In the genomic region with DNA sequence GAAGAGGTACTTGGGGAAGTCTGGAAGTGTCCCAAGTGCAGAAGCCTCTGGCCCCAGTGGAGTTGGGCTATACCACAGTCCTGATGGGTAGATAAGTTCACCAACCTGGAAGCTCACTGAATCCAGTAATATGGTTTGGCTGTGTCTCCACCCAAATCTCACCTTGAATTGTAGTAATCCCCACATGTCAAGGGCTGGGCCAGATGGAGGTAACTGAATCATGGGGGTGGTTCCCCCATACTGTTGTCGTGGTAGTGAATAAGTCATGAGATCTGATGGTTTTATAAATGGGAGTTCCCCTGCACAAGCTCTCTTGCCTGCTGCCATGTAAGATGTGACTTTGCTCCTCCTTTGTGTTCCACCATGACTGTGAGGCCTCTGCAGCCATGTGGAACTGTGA, we compare ENCODE assay signal across 7 cellular contexts. TPM values are rescaled to one million over a fixed set of nuclear protein-coding genes. Genes with fewer than 3 reads are reported as not detected.
DNase-seq lines count a peak whose midpoint lies in the region; ATAC-seq and TF ChIP-seq lines count a peak whose summit lies in the region.
"Not testable (repeated sequence)": the region's sequence is repeated elsewhere in the genome, so short reads cannot be mapped to it uniquely, and the experiment has no call there.

No MANE protein-coding gene starts in this region.

- peaks cover 18% of the 10 kb centered on the region for H3K36me3 Mint-ChIP-seq in activated CD4-positive, alpha-beta memory T cell treated with anti-CD3 and anti-CD28 coated beads for 36 hours
- H3K36me3 Mint-ChIP-seq in activated naive CD4-positive, alpha-beta T cell treated with anti-CD3 and anti-CD28 coated beads for 36 hours (ENCODE audit: low read depth), result peaks cover 14% of the 10 kb centered on the region
- H3K36me3 Mint-ChIP-seq in natural killer cell, result not testable (repeated sequence)

- TF ChIP-seq CTCF in SU-DHL-6 (IDR thresholded peaks at IDR 0.05; ENCODE audit: insufficient read depth, low read length, poor library complexity, severe bottlenecking); mammary epithelial cell (conservative IDR thresholded peaks at IDR 0.05 in 1 of 2, IDR thresholded peaks at IDR 0.05 in 1 of 2; ENCODE audit: extremely low read depth in 1 of 2, insufficient read depth in 1 of 2, low read depth in 1 of 2, low read length in 2 of 2); natural killer cell (IDR thresholded peaks at IDR 0.05): not testable (repeated sequence)

- not testable (repeated sequence) for H3K4me2 ChIP-seq in GM23248 (ENCODE audit: unreplicated experiment); SU-DHL-6 (ENCODE audit: low read depth, low read length, poor library complexity, severe bottlenecking); mammary epithelial cell (ENCODE audit: insufficient read depth, low read depth, low read length)

- WGBS in GM23248 (ENCODE audit: low coverage in 1 of 2, low lambda C conversion rate in 2 of 2, missing lambda C conversion rate in 2 of 2), 2 experiments, result 100% methylated on average over 1 of the region's 1 CpG
- WGBS in mammary epithelial cell (ENCODE audit: low coverage, missing lambda C conversion rate), result 89% methylated on average over 1 of the region's 1 CpG

- not testable (repeated sequence) for H3K27ac Mint-ChIP-seq in activated CD4-positive, alpha-beta memory T cell treated with anti-CD3 and anti-CD28 coated beads for 36 hours; activated naive CD4-positive, alpha-beta T cell treated with anti-CD3 and anti-CD28 coated beads for 36 hours; stimulated activated naive CD8-positive, alpha-beta T cell treated with anti-CD3 and anti-CD28 coated beads, Interleukin-15, amount 100 ng/mL, for 72 hours
- peak overlapping the region; percentile 73 to 77 for H3K27ac Mint-ChIP-seq in natural killer cell

- dilution Hi-C loops in mammary epithelial cell (cut with HindIII; ENCODE audit: low sequenced_read_pairs), result not testable (repeated sequence)

- ATAC-seq in natural killer cell, result not testable (repeated sequence)
- peak; percentile 45 for ATAC-seq in stimulated activated naive CD8-positive, alpha-beta T cell treated with anti-CD3 and anti-CD28 coated beads, Interleukin-15, amount 100 ng/mL, for 72 hours

- not testable (repeated sequence) for H4K20me1 ChIP-seq in GM23248 (ENCODE audit: insufficient read depth); SU-DHL-6 (ENCODE audit: low read depth, low read length); mammary epithelial cell (ENCODE audit: insufficient read depth, low read length)

- H3K4me1 Mint-ChIP-seq in activated CD4-positive, alpha-beta memory T cell treated with anti-CD3 and anti-CD28 coated beads for 36 hours (ENCODE audit: low read depth); activated naive CD4-positive, alpha-beta T cell treated with anti-CD3 and anti-CD28 coated beads for 36 hours (ENCODE audit: low read depth): not testable (repeated sequence)
- peaks cover 56 to 58% of the 10 kb centered on the region in 2 donors for H3K4me1 Mint-ChIP-seq in natural killer cell
- peaks cover 25% of the 10 kb centered on the region for H3K4me1 Mint-ChIP-seq in stimulated activated naive CD8-positive, alpha-beta T cell treated with anti-CD3 and anti-CD28 coated beads, Interleukin-15, amount 100 ng/mL, for 72 hours

- H3F3A ChIP-seq in GM23248 (ENCODE audit: insufficient read depth) (peaks cover 28% of the 10 kb centered on the region; the same call in 1 of the 2 replicates), SU-DHL-6 (ENCODE audit: insufficient read depth) (peaks cover 11% of the 10 kb centered on the region; the same call in 1 of the 2 replicates)

- H3K27me3 ChIP-seq in GM23248 (replicated peaks; ENCODE audit: insufficient read depth); SU-DHL-6 (ENCODE audit: low read length); mammary epithelial cell (ENCODE audit: insufficient read depth, low read length): not testable (repeated sequence)

- POLR2A ChIA-PET in activated CD4-positive, alpha-beta memory T cell treated with anti-CD3 and anti-CD28 coated beads for 36 hours (lab: Charles Lee), result not testable (repeated sequence)

- intact Hi-C loops in activated CD4-positive, alpha-beta memory T cell treated with anti-CD3 and anti-CD28 coated beads for 36 hours (cut with micrococcal nuclease); activated naive CD4-positive, alpha-beta T cell treated with anti-CD3 and anti-CD28 coated beads for 36 hours (cut with micrococcal nuclease); mammary epithelial cell (cut with micrococcal nuclease); natural killer cell (cut with micrococcal nuclease): not testable (repeated sequence)

- H3K9me3 ChIP-seq in GM23248 (ENCODE audit: low read depth); SU-DHL-6 (ENCODE audit: insufficient read depth, low read length); mammary epithelial cell (replicated peaks; ENCODE audit: insufficient read depth, low read length): not testable (repeated sequence)

- H3K79me2 ChIP-seq in GM23248 (ENCODE audit: insufficient read depth) (peaks cover 100% of the 10 kb centered on the region), SU-DHL-6 (ENCODE audit: insufficient read depth, low read length) (peaks cover 98% of the 10 kb centered on the region), mammary epithelial cell (ENCODE audit: insufficient read depth, low read length) (peaks cover 88% of the 10 kb centered on the region)

- H2AFZ ChIP-seq in GM23248; SU-DHL-6 (ENCODE audit: low read depth, low read length, severe bottlenecking); mammary epithelial cell (ENCODE audit: low read depth, low read length): not testable (repeated sequence)

- H3K4me3 ChIP-seq in GM23248; SU-DHL-6 (ENCODE audit: insufficient read depth, low read length, poor library complexity, severe bottlenecking); mammary epithelial cell (replicated peaks in 1 of 3; ENCODE audit: insufficient read depth in 1 of 3, low read depth in 2 of 3, low read length in 3 of 3): not testable (repeated sequence)

- not testable (repeated sequence) for DNase-seq in GM23248, natural killer cell
- peak; percentile 18 for DNase-seq in activated CD4-positive, alpha-beta memory T cell treated with anti-CD3 and anti-CD28 coated beads for 36 hours
- DNase-seq in activated naive CD4-positive, alpha-beta T cell treated with anti-CD3 and anti-CD28 coated beads for 36 hours, result peak; percentile 23
- DNase-seq in mammary epithelial cell, result peak; percentile 37
- DNase-seq in stimulated activated naive CD8-positive, alpha-beta T cell treated with anti-CD3 and anti-CD28 coated beads, Interleukin-15, amount 100 ng/mL, for 72 hours, result peak in 1 of 2 donors; percentile 23

- H3K36me3 ChIP-seq in GM23248 (ENCODE audit: low read depth); mammary epithelial cell (ENCODE audit: insufficient read depth, low read length): not testable (repeated sequence)
- peaks cover 33% of the 10 kb centered on the region for H3K36me3 ChIP-seq in SU-DHL-6 (ENCODE audit: low read length)

- not testable (repeated sequence) for BruUV-seq in mammary epithelial cell (replicated peaks; lab: Mats Ljungman, UMichigan)

- in situ Hi-C loops in GM23248 (cut with MboI); mammary epithelial cell (cut with MboI; ENCODE audit: low sequenced_read_pairs in 2 of 2): not testable (repeated sequence)

- H3K4me1 ChIP-seq in GM23248 (ENCODE audit: insufficient read depth), result peaks cover 18% of the 10 kb centered on the region
- H3K4me1 ChIP-seq in mammary epithelial cell (ENCODE audit: insufficient read depth, low read length), result not testable (repeated sequence)

- H3K9me2 ChIP-seq in GM23248 (ENCODE audit: insufficient read depth); SU-DHL-6 (replicated peaks; ENCODE audit: insufficient read depth, low read length): not testable (repeated sequence)

- H3K9me3 Mint-ChIP-seq in activated CD4-positive, alpha-beta memory T cell treated with anti-CD3 and anti-CD28 coated beads for 36 hours, result peaks cover 15% of the 10 kb centered on the region
- peaks cover 16% of the 10 kb centered on the region for H3K9me3 Mint-ChIP-seq in activated naive CD4-positive, alpha-beta T cell treated with anti-CD3 and anti-CD28 coated beads for 36 hours
- H3K9me3 Mint-ChIP-seq in natural killer cell, result not testable (repeated sequence)
- peaks cover 16 to 19% of the 10 kb centered on the region in 2 donors for H3K9me3 Mint-ChIP-seq in stimulated activated naive CD8-positive, alpha-beta T cell treated with anti-CD3 and anti-CD28 coated beads, Interleukin-15, amount 100 ng/mL, for 72 hours

- H3K27me3 Mint-ChIP-seq in activated CD4-positive, alpha-beta memory T cell treated with anti-CD3 and anti-CD28 coated beads for 36 hours; activated naive CD4-positive, alpha-beta T cell treated with anti-CD3 and anti-CD28 coated beads for 36 hours (ENCODE audit: low read depth); natural killer cell (ENCODE audit: low read depth in 2 of 2); stimulated activated naive CD8-positive, alpha-beta T cell treated with anti-CD3 and anti-CD28 coated beads, Interleukin-15, amount 100 ng/mL, for 72 hours: not testable (repeated sequence)

- 0 out of 2 replicates have a peak overlapping the region, but pooled peaks have one; percentile 13 for H3K27ac ChIP-seq in GM23248
- 0 out of 2 replicates have a peak overlapping the region, but pooled peaks have one; percentile 20 for H3K27ac ChIP-seq in SU-DHL-6 (ENCODE audit: low read depth, low read length)
- not testable (repeated sequence) for H3K27ac ChIP-seq in mammary epithelial cell (ENCODE audit: insufficient read depth, low read depth, low read length)

- not testable (repeated sequence) for H3K4me3 Mint-ChIP-seq in activated CD4-positive, alpha-beta memory T cell treated with anti-CD3 and anti-CD28 coated beads for 36 hours; activated naive CD4-positive, alpha-beta T cell treated with anti-CD3 and anti-CD28 coated beads for 36 hours; natural killer cell; stimulated activated naive CD8-positive, alpha-beta T cell treated with anti-CD3 and anti-CD28 coated beads, Interleukin-15, amount 100 ng/mL, for 72 hours

- H3K9ac ChIP-seq in GM23248; SU-DHL-6 (ENCODE audit: low read length); mammary epithelial cell (ENCODE audit: insufficient read depth, low read length): not testable (repeated sequence)

- CTCF ChIA-PET in activated CD4-positive, alpha-beta memory T cell treated with anti-CD3 and anti-CD28 coated beads for 36 hours (lab: Charles Lee); activated naive CD4-positive, alpha-beta T cell treated with anti-CD3 and anti-CD28 coated beads for 36 hours (lab: Charles Lee); mammary epithelial cell (lab: Charles Lee; ENCODE audit: low non-redundant PET): not testable (repeated sequence)

RNA-seq across cellular contexts. Expression of gene C12orf75, which starts 11.1 kb away (rescaled TPM):
- 313 and 349 TPM in 2 replicates for total RNA-seq in GM23248 (2014; rRNA removed; shearing (Covaris generic))
- polyA plus RNA-seq in GM23248 (2016; fragmentation: Nextera tagmentation; extraction: Ambion mirVana) (590 and 607 TPM in 2 replicates), mammary epithelial cell (115 TPM)
- 10 to 100 TPM; 73.7 to 79.7 TPM for total RNA-seq in activated CD4-positive, alpha-beta memory T cell treated with anti-CD3 and anti-CD28 coated beads for 36 hours
- 10 to 100 TPM; 41.1 to 48.5 TPM for total RNA-seq in activated naive CD4-positive, alpha-beta T cell treated with anti-CD3 and anti-CD28 coated beads for 36 hours
- total RNA-seq in mammary epithelial cell (100 to 1,000 TPM in 1 of 2 donors, 10 to 100 TPM in 1; 88.7 to 177 TPM), natural killer cell (100 to 1,000 TPM; 121 to 131 (median 128) TPM)
- 64.7 TPM for polyA minus RNA-seq in mammary epithelial cell
